In genomic region chr3:132984181-132984580, GRCh38 we compare ENCODE assay signal across 25 cellular contexts. TPM values are rescaled to one million over a fixed set of nuclear protein-coding genes. Genes with fewer than 3 reads are reported as not detected.
"Had no signal": no experiment of that assay in that cellular context is flagged by ENCODE, and none has a peak within 500 bp of the region (broad histone marks: within the 10 kb centered on the region; RNA-seq: fewer than 3 reads in every experiment).

No MANE protein-coding gene starts in this region.

- DNase-seq: central memory CD4-positive, alpha-beta T cell; effector CD4-positive, alpha-beta T cell; foreskin fibroblast; head of caudate nucleus; kidney; mucosa of descending colon; natural killer cell; pancreas; retina; small intestine; stimulated activated CD4-positive, alpha-beta T cell treated with anti-CD3 and anti-CD28 coated beads, Interleukin-12 subunit alpha, Interleukin-12 subunit beta, amount 100 ng/mL, for 4 hours; stimulated activated naive CD4-positive, alpha-beta T cell; stomach; substantia nigra; transverse colon had no signal

- H3K27me3 Mint-ChIP-seq: progenitor cell of endocrine pancreas had no signal

- ATAC-seq: esophagus mucosa, mucosa of descending colon, natural killer cell, pancreas, sciatic nerve had no signal

- H3K27ac Mint-ChIP-seq: natural killer cell, progenitor cell of endocrine pancreas had no signal

- H3K4me3 ChIP-seq: coronary artery, hepatocyte, mucosa of descending colon, pancreas, stomach, thoracic aorta, transverse colon had no signal

- H3K9me3 ChIP-seq: mucosa of descending colon, pancreas, thoracic aorta, transverse colon had no signal

- H3K4me1 ChIP-seq: pancreas, stomach, transverse colon had no signal

- H3K36me3 ChIP-seq: pancreas, stomach, thoracic aorta, transverse colon had no signal

- H3K27me3 ChIP-seq: hepatocyte, pancreas, stomach, transverse colon had no signal

- H3K36me3 Mint-ChIP-seq: natural killer cell had no signal

- H3K4me3 Mint-ChIP-seq: natural killer cell, neural crest cell had no signal

- H3K27ac ChIP-seq: coronary artery, hepatocyte, pancreas, stomach, thoracic aorta, transverse colon had no signal

- H3K4me1 Mint-ChIP-seq: natural killer cell, neural crest cell had no signal

RNA-seq across cellular contexts. Expression of gene TMEM108, which starts 54.0 kb away (rescaled TPM):
- total RNA-seq: dermis microvascular lymphatic vessel endothelial cell, liver, lung microvascular endothelial cell, natural killer cell had no signal
